In the genomic region with DNA sequence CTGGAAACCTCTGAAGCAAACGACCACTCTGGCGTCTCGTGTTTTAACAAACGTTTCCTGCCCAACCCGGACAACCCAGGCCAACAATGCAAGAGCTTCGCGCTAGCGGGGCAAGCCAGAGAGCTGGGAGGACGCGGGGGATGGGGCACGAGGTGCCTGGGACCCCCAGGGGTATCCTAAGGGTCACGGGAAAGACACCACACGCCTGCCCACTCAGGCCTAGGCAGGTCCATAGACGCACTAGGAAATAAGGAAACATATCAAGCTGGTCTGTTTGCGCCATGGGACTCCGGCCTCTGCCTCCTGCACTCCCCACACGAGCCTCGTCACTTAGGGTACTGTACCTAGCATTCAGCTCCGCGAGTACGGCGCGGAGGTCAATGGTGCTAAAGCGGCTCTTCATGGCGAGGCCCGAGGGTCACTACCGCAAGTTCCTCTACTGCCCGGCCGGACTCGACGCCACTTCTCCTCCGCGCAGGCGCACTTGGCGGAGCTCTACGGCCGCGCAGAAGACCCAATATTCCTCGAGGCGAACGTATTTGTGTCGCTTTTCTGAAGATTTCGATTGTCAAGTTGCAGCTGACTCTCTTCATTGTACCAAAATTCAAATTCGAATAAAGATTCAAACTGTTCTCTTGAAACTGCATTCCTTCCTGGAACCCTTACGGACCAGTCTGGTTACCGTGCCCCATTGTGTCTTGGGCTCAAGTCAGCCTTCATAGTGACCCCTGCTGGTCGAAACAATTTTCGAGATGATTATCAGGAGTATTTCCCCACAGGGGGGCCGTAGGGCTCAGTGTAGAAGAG, we compare ENCODE assay signal across 1 cellular context.
TF ChIP-seq lines count a peak whose summit lies in the region.

Gene NEMF, minus strand, starts transcription at position 438 of the 807 bp plus-strand sequence. Its CDS starts 35 bp downstream, at position 403.

TF ChIP-seq in HEK293, 187 proteins besides CTCF, POLR2A, EP300 and RAD21 (continued from another document):
- TF ChIP-seq HIC1 (tag by site-specific recombination; IDR thresholded peaks at IDR 0.05) (no peak), ZNF707 (tag by site-specific recombination; IDR thresholded peaks at IDR 0.05) (no peak), ZSCAN16 (tag by site-specific recombination; IDR thresholded peaks at IDR 0.05) (no peak), KLF10 (tag by site-specific recombination; IDR thresholded peaks at IDR 0.05) (0 out of 2 replicates have a peak, but pooled peaks have one; percentile 30), ZNF621 (tag by site-specific recombination; IDR thresholded peaks at IDR 0.05) (no peak), ZNF248 (tag by site-specific recombination; IDR thresholded peaks at IDR 0.05) (no peak), SP7 (tag by site-specific recombination; IDR thresholded peaks at IDR 0.05) (peak; percentile 57), ZNF280C (tag by site-specific recombination; IDR thresholded peaks at IDR 0.05) (no peak), ZNF362 (tag by site-specific recombination; IDR thresholded peaks at IDR 0.05) (no peak), ZNF2 (tag by site-specific recombination; IDR thresholded peaks at IDR 0.05) (0 out of 2 replicates have a peak, but pooled peaks have one; percentile 17), ZNF529 (tag by site-specific recombination; IDR thresholded peaks at IDR 0.05; ENCODE audit: insufficient replicate concordance) (no peak), ZNF76 (tag by site-specific recombination; IDR thresholded peaks at IDR 0.05; ENCODE audit: borderline replicate concordance, low read depth) (peak; percentile 57; the same call in 1 of the 2 replicates), ZNF221 (tag by site-specific recombination; IDR thresholded peaks at IDR 0.05; ENCODE audit: borderline replicate concordance) (no peak), ZNF626 (tag by site-specific recombination; IDR thresholded peaks at IDR 0.05) (no peak), ZBTB20 (tag by site-specific recombination; IDR thresholded peaks at IDR 0.05) (no peak), ZNF513 (tag by site-specific recombination; IDR thresholded peaks at IDR 0.05) (no peak), OSR2 (tag by site-specific recombination; IDR thresholded peaks at IDR 0.05) (no peak), ZIC2 (tag by site-specific recombination; IDR thresholded peaks at IDR 0.05) (peak; percentile 57), ZNF394 (tag by site-specific recombination; IDR thresholded peaks at IDR 0.05; ENCODE audit: borderline replicate concordance) (no peak), ZNF521 (tag by site-specific recombination; IDR thresholded peaks at IDR 0.05) (no peak), GFI1B (tag by site-specific recombination; IDR thresholded peaks at IDR 0.05) (no peak), ZNF837 (tag by site-specific recombination; IDR thresholded peaks at IDR 0.05) (no peak), ZNF768 (tag by site-specific recombination; IDR thresholded peaks at IDR 0.05) (no peak), PRDM1 (tag by site-specific recombination; IDR thresholded peaks at IDR 0.05) (no peak; the same call in 1 of the 2 replicates), ZNF747 (tag by site-specific recombination; IDR thresholded peaks at IDR 0.05) (no peak), KLF7 (tag by site-specific recombination; IDR thresholded peaks at IDR 0.05; ENCODE audit: borderline replicate concordance) (no peak), ZNF214 (tag by site-specific recombination; IDR thresholded peaks at IDR 0.05; ENCODE audit: borderline replicate concordance) (no peak), ZNF26 (tag by site-specific recombination; IDR thresholded peaks at IDR 0.05) (no peak), ZNF692 (tag by site-specific recombination; IDR thresholded peaks at IDR 0.05) (no peak), ZNF274 (IDR thresholded peaks at IDR 0.05; ENCODE audit: low read length) (no peak), ZNF274 (tag by site-specific recombination; IDR thresholded peaks at IDR 0.05; ENCODE audit: borderline replicate concordance) (no peak), GLI4 (tag by site-specific recombination; IDR thresholded peaks at IDR 0.05) (no peak), HOXC10 (CRISPR knock-in tag; IDR thresholded peaks at IDR 0.05) (no peak), SALL2 (tag by site-specific recombination; IDR thresholded peaks at IDR 0.05; ENCODE audit: borderline replicate concordance) (no peak), ZNF48 (tag by site-specific recombination; IDR thresholded peaks at IDR 0.05) (no peak), ZNF830 (tag by site-specific recombination; IDR thresholded peaks at IDR 0.05; ENCODE audit: low read depth) (no peak), PBX3 (CRISPR knock-in tag; IDR thresholded peaks at IDR 0.05) (no peak), ZFP41 (tag by site-specific recombination; IDR thresholded peaks at IDR 0.05; ENCODE audit: borderline replicate concordance) (no peak)
- TF ChIP-seq, protein P1, sequence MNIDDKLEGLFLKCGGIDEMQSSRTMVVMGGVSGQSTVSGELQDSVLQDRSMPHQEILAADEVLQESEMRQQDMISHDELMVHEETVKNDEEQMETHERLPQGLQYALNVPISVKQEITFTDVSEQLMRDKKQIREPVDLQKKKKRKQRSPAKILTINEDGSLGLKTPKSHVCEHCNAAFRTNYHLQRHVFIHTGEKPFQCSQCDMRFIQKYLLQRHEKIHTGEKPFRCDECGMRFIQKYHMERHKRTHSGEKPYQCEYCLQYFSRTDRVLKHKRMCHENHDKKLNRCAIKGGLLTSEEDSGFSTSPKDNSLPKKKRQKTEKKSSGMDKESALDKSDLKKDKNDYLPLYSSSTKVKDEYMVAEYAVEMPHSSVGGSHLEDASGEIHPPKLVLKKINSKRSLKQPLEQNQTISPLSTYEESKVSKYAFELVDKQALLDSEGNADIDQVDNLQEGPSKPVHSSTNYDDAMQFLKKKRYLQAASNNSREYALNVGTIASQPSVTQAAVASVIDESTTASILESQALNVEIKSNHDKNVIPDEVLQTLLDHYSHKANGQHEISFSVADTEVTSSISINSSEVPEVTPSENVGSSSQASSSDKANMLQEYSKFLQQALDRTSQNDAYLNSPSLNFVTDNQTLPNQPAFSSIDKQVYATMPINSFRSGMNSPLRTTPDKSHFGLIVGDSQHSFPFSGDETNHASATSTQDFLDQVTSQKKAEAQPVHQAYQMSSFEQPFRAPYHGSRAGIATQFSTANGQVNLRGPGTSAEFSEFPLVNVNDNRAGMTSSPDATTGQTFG (tag by site-specific recombination; IDR thresholded peaks at IDR 0.05; ENCODE audit: borderline replicate concordance) = no peak
- TF ChIP-seq, protein P2, sequence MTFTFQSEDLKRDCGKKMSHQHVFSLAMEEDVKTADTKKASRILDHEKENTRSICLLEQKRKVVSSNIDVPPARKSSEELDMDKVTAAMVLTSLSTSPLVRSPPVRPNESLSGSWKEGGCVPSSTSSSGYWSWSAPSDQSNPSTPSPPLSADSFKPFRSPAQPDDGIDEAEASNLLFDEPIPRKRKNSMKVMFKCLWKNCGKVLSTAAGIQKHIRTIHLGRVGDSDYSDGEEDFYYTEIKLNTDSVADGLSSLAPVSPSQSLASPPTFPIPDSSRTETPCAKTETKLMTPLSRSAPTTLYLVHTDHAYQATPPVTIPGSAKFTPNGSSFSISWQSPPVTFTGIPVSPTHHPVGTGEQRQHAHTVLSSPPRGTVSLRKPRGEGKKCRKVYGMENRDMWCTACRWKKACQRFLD (tag by site-specific recombination; IDR thresholded peaks at IDR 0.05) = no peak
- TF ChIP-seq, protein P3, sequence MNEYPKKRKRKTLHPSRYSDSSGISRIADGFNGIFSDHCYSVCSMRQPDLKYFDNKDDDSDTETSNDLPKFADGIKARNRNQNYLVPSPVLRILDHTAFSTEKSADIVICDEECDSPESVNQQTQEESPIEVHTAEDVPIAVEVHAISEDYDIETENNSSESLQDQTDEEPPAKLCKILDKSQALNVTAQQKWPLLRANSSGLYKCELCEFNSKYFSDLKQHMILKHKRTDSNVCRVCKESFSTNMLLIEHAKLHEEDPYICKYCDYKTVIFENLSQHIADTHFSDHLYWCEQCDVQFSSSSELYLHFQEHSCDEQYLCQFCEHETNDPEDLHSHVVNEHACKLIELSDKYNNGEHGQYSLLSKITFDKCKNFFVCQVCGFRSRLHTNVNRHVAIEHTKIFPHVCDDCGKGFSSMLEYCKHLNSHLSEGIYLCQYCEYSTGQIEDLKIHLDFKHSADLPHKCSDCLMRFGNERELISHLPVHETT (tag by site-specific recombination; IDR thresholded peaks at IDR 0.05) = no peak
